In genomic region chr15:94135748-94136147, GRCh38 we compare ENCODE assay signal across 16 cellular contexts.
DNase-seq lines count a peak whose midpoint lies in the region; ATAC-seq, FAIRE-seq and TF ChIP-seq lines count a peak whose summit lies in the region.
"Had no signal": no experiment of that assay in that cellular context is flagged by ENCODE, and none has a peak within 500 bp of the region (broad histone marks: within the 10 kb centered on the region; RNA-seq: fewer than 3 reads in every experiment).

No MANE protein-coding gene starts in this region.

- H3K36me3 ChIP-seq in A673 (ENCODE audit: insufficient read depth, low read length, poor library complexity, severe bottlenecking) (no peaks in the 10 kb centered on the region), OCI-LY7 (ENCODE audit: insufficient read depth, low read length) (no peaks in the 10 kb centered on the region)
- H3K36me3 ChIP-seq: BLaER1 treated with 17β-estradiol and CSF1 and Interleukin-3, amounts not matched to agents 10 nM and 100 nM; right atrium auricular region had no signal

- H3K27ac ChIP-seq in A673 (ENCODE audit: low read depth, low read length, poor library complexity, severe bottlenecking): no peak overlapping the region
- H3K27ac ChIP-seq in OCI-LY7 (ENCODE audit: low read depth, low read length, poor library complexity, severe bottlenecking): no peak overlapping the region
- H3K27ac ChIP-seq: BLaER1 treated with 17β-estradiol and CSF1 and Interleukin-3, amounts not matched to agents 10 nM and 100 nM; right atrium auricular region had no signal

- H3K4me3 Mint-ChIP-seq in activated CD8-positive, alpha-beta memory T cell treated with anti-CD3 and anti-CD28 coated beads, Interleukin-2, amount 10 ng/mL, durations not matched to agents 7 days and 5 days: no peak overlapping the region
- H3K4me3 Mint-ChIP-seq: activated naive CD4-positive, alpha-beta T cell treated with anti-CD3 and anti-CD28 coated beads, Interleukin-2, amount 50 U/mL, for 24 hours had no signal

- H3K9me2 ChIP-seq in OCI-LY7 (ENCODE audit: insufficient read depth, low read length): no peaks in the 10 kb centered on the region

- POLR2A ChIA-PET in A673 (lab: Charles Lee; ENCODE audit: low non-redundant PET) (no interaction called here), OCI-LY7 (lab: Charles Lee) (no interaction called here)

- no peaks in the 10 kb centered on the region for H3K36me3 Mint-ChIP-seq in activated CD8-positive, alpha-beta memory T cell treated with anti-CD3 and anti-CD28 coated beads, Interleukin-2, amount 10 ng/mL, durations not matched to agents 7 days and 5 days

- H3K4me1 ChIP-seq in A673 (ENCODE audit: insufficient read depth, low read length, poor library complexity, severe bottlenecking): no peaks in the 10 kb centered on the region
- H3K4me1 ChIP-seq in OCI-LY7 (ENCODE audit: insufficient read depth, low read length, poor library complexity, severe bottlenecking): no peaks in the 10 kb centered on the region
- H3K4me1 ChIP-seq: right atrium auricular region had no signal

- no peaks in the 10 kb centered on the region for H3K27me3 ChIP-seq in A673 (replicated peaks; ENCODE audit: insufficient read depth, low read depth, low read length, poor library complexity)
- H3K27me3 ChIP-seq: BLaER1 treated with 17β-estradiol and CSF1 and Interleukin-3, amounts not matched to agents 10 nM and 100 nM; right atrium auricular region had no signal

- no peak overlapping the region for H3K4me2 ChIP-seq in OCI-LY7 (ENCODE audit: low read length)
- H3K4me2 ChIP-seq: BLaER1 treated with 17β-estradiol and CSF1 and Interleukin-3, amounts not matched to agents 10 nM and 100 nM had no signal

- no peak overlapping the region for H2AFZ ChIP-seq in OCI-LY7 (ENCODE audit: low read length)

- no peak for ATAC-seq in HG03108 (IDR thresholded peaks at IDR 0.05; ENCODE audit: unreplicated experiment)
- ATAC-seq in activated CD8-positive, alpha-beta memory T cell treated with anti-CD3 and anti-CD28 coated beads, Interleukin-2, amount 10 ng/mL, durations not matched to agents 7 days and 5 days: no peak
- ATAC-seq: left cardiac atrium had no signal

- peaks cover 71% of the 10 kb centered on the region for H3K27me3 Mint-ChIP-seq in activated CD8-positive, alpha-beta memory T cell treated with anti-CD3 and anti-CD28 coated beads, Interleukin-2, amount 10 ng/mL, durations not matched to agents 7 days and 5 days

- H3K9me3 ChIP-seq in A673 (ENCODE audit: low read depth, low read length, poor library complexity, severe bottlenecking): no peaks in the 10 kb centered on the region
- H3K9me3 ChIP-seq in OCI-LY7 (ENCODE audit: low read length): no peaks in the 10 kb centered on the region
- H3K9me3 ChIP-seq: right atrium auricular region had no signal

- BruUV-seq in A673 (replicated peaks; lab: Mats Ljungman, UMichigan) (no TSS peak), OCI-LY7 (replicated peaks; lab: Mats Ljungman, UMichigan) (no TSS peak)

- no peaks in the 10 kb centered on the region for H3K79me2 ChIP-seq in OCI-LY7 (ENCODE audit: insufficient read depth, low read depth, low read length)

- no peak for FAIRE-seq in RCC 7860 (lab: Jason Lieb, UNC)

- no peak overlapping the region for H3K4me3 ChIP-seq in A673 (ENCODE audit: low read depth, low read length, poor library complexity, severe bottlenecking)
- no peak overlapping the region for H3K4me3 ChIP-seq in OCI-LY7 (ENCODE audit: low read depth, low read length, poor library complexity, severe bottlenecking)
- H3K4me3 ChIP-seq in epithelial cell of esophagus (ENCODE audit: low read length): no peak overlapping the region
- H3K4me3 ChIP-seq: BLaER1 treated with 17β-estradiol and CSF1 and Interleukin-3, amounts not matched to agents 10 nM and 100 nM; right atrium auricular region had no signal

- H4K20me1 ChIP-seq in OCI-LY7 (ENCODE audit: insufficient read depth, low read length): no peaks in the 10 kb centered on the region
- H4K20me1 ChIP-seq: BLaER1 treated with 17β-estradiol and CSF1 and Interleukin-3, amounts not matched to agents 10 nM and 100 nM had no signal

- peak; percentile 47; the same call in 1 of the 2 replicates for TF ChIP-seq CTCF in A673 (conservative IDR thresholded peaks at IDR 0.05; ENCODE audit: low read depth, low read length)
- peak; percentile 5 for TF ChIP-seq CTCF in GM10266 (IDR thresholded peaks at IDR 0.05; ENCODE audit: control insufficient read depth, insufficient read depth, low read depth, missing control alignments)
- peak; percentile 48 for TF ChIP-seq CTCF in OCI-LY7 (conservative IDR thresholded peaks at IDR 0.05; ENCODE audit: low read length)
- peak; percentile 52 for TF ChIP-seq CTCF in epithelial cell of esophagus (IDR thresholded peaks at IDR 0.05; ENCODE audit: insufficient read depth, low read depth, low read length, missing control alignments)

- H3K9me3 Mint-ChIP-seq in activated CD8-positive, alpha-beta memory T cell treated with anti-CD3 and anti-CD28 coated beads, Interleukin-2, amount 10 ng/mL, durations not matched to agents 7 days and 5 days (ENCODE audit: low read depth): no peaks in the 10 kb centered on the region

- intact Hi-C loops in A673 (cut with micrococcal nuclease; ENCODE audit: unreplicated experiment): no loop called here
- intact Hi-C loops in OCI-LY7 (cut with micrococcal nuclease; ENCODE audit: unreplicated experiment): no loop called here

- CTCF ChIA-PET in A673 (lab: Charles Lee): no interaction called here
- CTCF ChIA-PET in OCI-LY7 (lab: Charles Lee; ENCODE audit: unreplicated experiment): no interaction called here
- CTCF ChIA-PET in activated CD8-positive, alpha-beta memory T cell treated with anti-CD3 and anti-CD28 coated beads, Interleukin-2, amount 10 ng/mL, durations not matched to agents 7 days and 5 days (lab: Charles Lee): interaction anchor here (0.8 to 1.6 kb wide), 3 partner anchors 15 to 1105 kb away, joined by 3 to 8 read pairs (median 3); no protein-coding TSS in a partner anchor

- no peaks in the 10 kb centered on the region for H3K4me1 Mint-ChIP-seq in activated CD8-positive, alpha-beta memory T cell treated with anti-CD3 and anti-CD28 coated beads, Interleukin-2, amount 10 ng/mL, durations not matched to agents 7 days and 5 days
- H3K4me1 Mint-ChIP-seq: activated naive CD4-positive, alpha-beta T cell treated with anti-CD3 and anti-CD28 coated beads, Interleukin-2, amount 50 U/mL, for 24 hours had no signal

- DNase-seq in A673 (ENCODE audit: low spot score) (peak; percentile 60), GM10266 (ENCODE audit: extremely low spot score) (no peak), OCI-LY7 (ENCODE audit: low spot score) (peak; percentile 4), epithelial cell of esophagus (ENCODE audit: low read depth) (peak; percentile 31), RCC 7860 (ENCODE audit: low spot score) (no peak)
- no peak for DNase-seq in stimulated activated CD4-positive, alpha-beta T cell treated with anti-CD3 and anti-CD28 coated beads, Interleukin-2, amount 100 ng/mL, for 24 hours
- DNase-seq in activated CD8-positive, alpha-beta memory T cell treated with anti-CD3 and anti-CD28 coated beads, Interleukin-2, amount 10 ng/mL, durations not matched to agents 7 days and 5 days: no peak
- DNase-seq: activated CD4-positive, CD25-positive, alpha-beta regulatory T cell; cerebellar nuclear complex; left cardiac atrium; NCI-H146; stimulated activated CD4-positive, alpha-beta T cell treated with anti-CD3 and anti-CD28 coated beads, Interleukin-4, amount 100 ng/mL, for 1 hour had no signal

- no peak overlapping the region for H3K27ac Mint-ChIP-seq in activated CD8-positive, alpha-beta memory T cell treated with anti-CD3 and anti-CD28 coated beads, Interleukin-2, amount 10 ng/mL, durations not matched to agents 7 days and 5 days
- H3K27ac Mint-ChIP-seq: activated naive CD4-positive, alpha-beta T cell treated with anti-CD3 and anti-CD28 coated beads, Interleukin-2, amount 50 U/mL, for 24 hours had no signal

Comparison
In these comparisons a context has a peak if more than half of its experiments do, and no peak if none do; other contexts are left out.
1. DNase-seq: peak in A673 (single experiment), OCI-LY7 (single experiment) and epithelial cell of esophagus (single experiment); none in GM10266 (single experiment), stimulated activated CD4-positive, alpha-beta T cell treated with anti-CD3 and anti-CD28 coated beads, Interleukin-2, amount 100 ng/mL, for 24 hours (0 of 2), RCC 7860 (single experiment) and activated CD8-positive, alpha-beta memory T cell treated with anti-CD3 and anti-CD28 coated beads, Interleukin-2, amount 10 ng/mL, durations not matched to agents 7 days and 5 days (single experiment).
2. Peak in every context shown above with its lines, with median percentiles within 50 percentile points of each other: CTCF ChIP-seq.